9 cellular contexts compared by ENCODE assay signal in the genomic region with DNA sequence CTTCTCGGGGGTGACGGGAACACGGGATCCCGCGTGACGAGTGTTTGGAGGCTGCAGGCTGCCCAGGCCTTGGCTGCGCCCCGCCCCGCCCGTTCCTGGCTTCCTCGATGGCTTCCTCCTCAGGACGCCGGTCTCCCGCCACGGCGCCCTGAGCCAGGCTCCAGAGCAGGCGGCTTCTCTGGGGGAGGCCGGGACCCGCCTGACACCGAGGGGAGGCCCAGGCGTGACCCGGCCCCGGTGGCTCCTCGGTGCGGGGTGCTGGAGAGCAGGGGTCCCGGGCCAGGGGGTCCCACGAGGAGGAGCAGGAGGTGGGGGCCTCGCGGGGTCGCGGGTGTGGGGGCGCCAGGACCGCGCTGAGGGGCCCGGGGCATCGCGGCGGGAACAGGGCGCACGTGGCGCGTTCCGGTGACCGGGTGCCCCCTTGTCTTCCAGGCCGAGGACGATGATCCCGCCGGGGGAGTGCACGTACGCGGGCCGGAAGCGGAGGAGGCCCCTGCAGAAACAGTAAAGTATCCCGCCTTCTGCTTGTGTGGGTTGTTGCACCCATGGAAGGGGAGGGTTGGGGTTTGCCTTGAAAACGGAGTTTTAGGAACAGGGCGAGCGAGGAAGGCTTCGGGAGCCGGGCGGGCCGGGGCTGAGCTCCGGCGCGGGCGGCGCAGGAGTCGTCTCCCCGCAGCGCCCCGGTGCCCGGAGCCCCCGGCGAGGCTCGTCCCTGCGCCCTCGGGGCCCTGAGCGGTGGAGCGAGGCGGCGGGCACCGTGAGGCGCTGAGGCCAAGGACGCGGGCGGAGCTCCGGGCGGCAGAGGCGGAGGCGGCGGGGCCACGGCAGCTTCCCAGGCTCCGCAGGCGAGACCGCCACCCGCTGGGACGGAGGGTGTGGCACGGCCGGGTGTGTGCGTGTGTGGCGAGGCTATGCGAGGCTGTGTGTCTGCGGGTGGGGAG. TPM values are rescaled to one million over a fixed set of nuclear protein-coding genes. Genes with fewer than 3 reads are reported as not detected.
A peak's percentile ranks its signal among the peaks of the same experiment; 100 is the strongest.
DNase-seq lines count a peak whose midpoint lies in the region; ATAC-seq, FAIRE-seq and TF ChIP-seq lines count a peak whose summit lies in the region.
"Had no signal": no experiment of that assay in that cellular context is flagged by ENCODE, and none has a peak within 500 bp of the region (broad histone marks: within the 10 kb centered on the region; RNA-seq: fewer than 3 reads in every experiment).

No MANE protein-coding gene starts in this region.

- H3K27me3 Mint-ChIP-seq in MCF 10A (ENCODE audit: insufficient read depth, unreplicated experiment), result no peaks in the 10 kb centered on the region

- H3K4me1 ChIP-seq in HCT116 (ENCODE audit: control insufficient read depth in 1 of 2, insufficient read depth in 2 of 2, low read length in 2 of 2), result peaks cover 8 to 24% of the 10 kb centered on the region in 2 experiments
- H3K4me1 ChIP-seq in keratinocyte (ENCODE audit: control insufficient read depth, extremely low read depth, insufficient read depth, low read length), result no peaks in the 10 kb centered on the region

- no peak for TF ChIP-seq CTCF in HCT116 (IDR thresholded peaks at IDR 0.05 in 2 of 3, conservative IDR thresholded peaks at IDR 0.05 in 1 of 3; ENCODE audit: borderline replicate concordance in 1 of 3, insufficient read depth in 1 of 3, low read depth in 2 of 3, low read length in 2 of 3)
- no peak for TF ChIP-seq CTCF in MCF 10A (IDR thresholded peaks at IDR 0.05; ENCODE audit: unreplicated experiment)
- TF ChIP-seq CTCF in keratinocyte (optimal IDR thresholded peaks at IDR 0.05 in 1 of 3, IDR thresholded peaks at IDR 0.05 in 1 of 3, conservative IDR thresholded peaks at IDR 0.05 in 1 of 3; ENCODE audit: extremely low read depth in 1 of 3, insufficient read depth in 2 of 3, low read length in 3 of 3), result peak in 1 of 3 experiments; percentile 22

- no peaks in the 10 kb centered on the region for H3K9me1 ChIP-seq in keratinocyte (ENCODE audit: control insufficient read depth, extremely low read depth, insufficient read depth, low read length)

- in situ Hi-C loops in Caki2 (cut with HindIII; ENCODE audit: low pct_unique_long_range_greater_than_20kb, low sequenced_read_pairs), result no loop called here

- no peaks in the 10 kb centered on the region for H3K9me2 ChIP-seq in HCT116 (ENCODE audit: insufficient read depth)

- H3K9me3 Mint-ChIP-seq in MCF 10A (ENCODE audit: unreplicated experiment), result no peaks in the 10 kb centered on the region

- TF ChIP-seq POLR2A in HCT116 (IDR thresholded peaks at IDR 0.05; ENCODE audit: borderline replicate concordance, extremely low read depth, insufficient read depth, insufficient read length), result no peak

- H3K79me2 ChIP-seq in HCT116 (ENCODE audit: insufficient read depth, low read length) (peaks cover 13% of the 10 kb centered on the region), keratinocyte (ENCODE audit: control insufficient read depth, insufficient read depth, low read length) (no peaks in the 10 kb centered on the region)

- H4K20me1 ChIP-seq in HCT116 (ENCODE audit: insufficient read depth), result no peaks in the 10 kb centered on the region; the same call in 1 of the 2 replicates
- no peaks in the 10 kb centered on the region for H4K20me1 ChIP-seq in keratinocyte (ENCODE audit: control insufficient read depth, extremely low read depth, insufficient read depth, low read length)

- TF ChIP-seq RAD21 in HCT116 (IDR thresholded peaks at IDR 0.05; ENCODE audit: low read depth), result no peak

- no peaks in the 10 kb centered on the region for H3K36me3 ChIP-seq in HCT116 (ENCODE audit: control insufficient read depth in 1 of 2, insufficient read depth in 2 of 2, low read length in 2 of 2)
- peaks cover 11% of the 10 kb centered on the region; the same call in 1 of the 2 replicates for H3K36me3 ChIP-seq in SK-N-MC (ENCODE audit: insufficient read depth, low read length)
- no peaks in the 10 kb centered on the region for H3K36me3 ChIP-seq in keratinocyte (ENCODE audit: control insufficient read depth in 2 of 2, extremely low read depth in 1 of 2, insufficient read depth in 2 of 2, low read length in 2 of 2)

- intact Hi-C loops in HCT116 (cut with micrococcal nuclease) (no loop called here), MCF 10A (cut with micrococcal nuclease) (no loop called here)

- H3K4me3 Mint-ChIP-seq in MCF 10A (ENCODE audit: unreplicated experiment), result peak overlapping the region; percentile 31

- peak; percentile 86 for ATAC-seq in HCT116

- peak overlapping the region; percentile 84 for H3K4me2 ChIP-seq in HCT116 (ENCODE audit: low read length)
- peak overlapping the region; percentile 45 for H3K4me2 ChIP-seq in keratinocyte (ENCODE audit: control insufficient read depth, extremely low read depth, insufficient read depth, low read depth, low read length)

- H3K4me1 Mint-ChIP-seq in MCF 10A (ENCODE audit: insufficient read depth, unreplicated experiment), result no peaks in the 10 kb centered on the region

- DNase-seq in Caki2 (ENCODE audit: low read depth) (peak; percentile 59), HCT116 (ENCODE audit: low read depth, low spot score) (peak; percentile 29), SK-N-MC (ENCODE audit: low read depth, low spot score) (no peak), MCF 10A (ENCODE audit: unreplicated experiment) (peak; percentile 63), keratinocyte (ENCODE audit: low read depth, low spot score) (no peak), SW480 (ENCODE audit: low spot score) (no peak)
- DNase-seq in stimulated activated CD4-positive, alpha-beta T cell treated with anti-CD3 and anti-CD28 coated beads, Interleukin-4, amount 100 ng/mL, for 48 hours (ENCODE audit: low read depth in 2 of 2), result peak; percentile 38 to 43
- DNase-seq in NK-92 treated with Interleukin-12 subunit alpha and Interleukin-12 subunit beta, amount 100 ng/mL, for 24 hours (lab: John Stamatoyannopoulos, UW), result no peak

- FAIRE-seq in keratinocyte (lab: Jason Lieb, UNC), result no peak

- BruUV-seq in HCT116 (replicated peaks; lab: Mats Ljungman, UMichigan) (no TSS peak), MCF 10A (replicated peaks; lab: Mats Ljungman, UMichigan) (no TSS peak)

- CTCF ChIA-PET in HCT116 (lab: Charles Lee), result no interaction called here
- CTCF ChIA-PET in MCF 10A (lab: Yijun Ruan, JAX), result interaction anchor here (0.7 to 1.0 kb wide), 3 partner anchors 37 to 113 kb away, joined by 3 read pairs; no protein-coding TSS in a partner anchor

- POLR2A ChIA-PET in HCT116 (lab: Charles Lee) (no interaction called here), MCF 10A (lab: Yijun Ruan, JAX) (no interaction called here)

- H3K9ac ChIP-seq in HCT116 (ENCODE audit: low read length), result peak overlapping the region; percentile 69
- H3K9ac ChIP-seq in SK-N-MC (ENCODE audit: insufficient read length), result peak overlapping the region; percentile 73
- peak overlapping the region; percentile 22 for H3K9ac ChIP-seq in keratinocyte (ENCODE audit: control insufficient read depth, extremely low read depth, insufficient read depth, low read length)

- peak overlapping the region; percentile 69; the same call in 1 of the 2 replicates for H3K27ac ChIP-seq in HCT116 (ENCODE audit: low read depth, low read length)
- peak overlapping the region; percentile 86 for H3K27ac ChIP-seq in SK-N-MC
- H3K27ac ChIP-seq in keratinocyte (ENCODE audit: control insufficient read depth, insufficient read depth, low read length), result no peak overlapping the region

- H3K4me3 ChIP-seq in HCT116 (replicated peaks in 1 of 2; ENCODE audit: low read depth in 1 of 2, low read length in 2 of 2), result peak overlapping the region; percentile 27 to 59
- H3K4me3 ChIP-seq in SK-N-MC, result peak overlapping the region; percentile 71
- H3K4me3 ChIP-seq in keratinocyte (ENCODE audit: control insufficient read depth in 2 of 3, extremely low read depth in 1 of 3, insufficient read depth in 2 of 3, low read depth in 1 of 3, low read length in 3 of 3), result peak overlapping the region; percentile 15 to 32 (median 27)

- dilution Hi-C loops in keratinocyte (cut with MboI; ENCODE audit: extremely low pct_ligation_motif_present, low sequenced_read_pairs), result no loop called here

- RAD21 ChIA-PET in HCT116 (lab: Charles Lee; ENCODE audit: low non-redundant PET in 1 of 2, low total read pairs in 2 of 2, uncharacterized antibody in 2 of 2, unreplicated experiment in 2 of 2), result interaction anchor here in 1 of 2 experiments (0.6 kb wide), 1 partner anchor 25 kb away, joined by 3 read pairs; no protein-coding TSS in a partner anchor

- H3K36me3 Mint-ChIP-seq in MCF 10A (ENCODE audit: insufficient read depth, unreplicated experiment), result no peaks in the 10 kb centered on the region

- H3K27ac Mint-ChIP-seq in MCF 10A (ENCODE audit: low read depth, unreplicated experiment), result no peak overlapping the region
- H3K27ac Mint-ChIP-seq: IgD-negative memory B cell had no signal

- H3K27me3 ChIP-seq in HCT116 (ENCODE audit: insufficient read depth, low read length) (no peaks in the 10 kb centered on the region), keratinocyte (ENCODE audit: control insufficient read depth, extremely low read depth, insufficient read depth, low read length) (peaks cover 17% of the 10 kb centered on the region)

- H2AFZ ChIP-seq in HCT116 (ENCODE audit: low read depth, low read length, poor library complexity, severe bottlenecking) (no peak overlapping the region), keratinocyte (ENCODE audit: control insufficient read depth, low read length) (peak overlapping the region; percentile 22)

- H3K9me3 ChIP-seq in HCT116 (ENCODE audit: control insufficient read depth in 1 of 2, insufficient read depth in 1 of 2, low read depth in 1 of 2, low read length in 2 of 2) (no peaks in the 10 kb centered on the region), SK-N-MC (ENCODE audit: low read depth, low read length) (no peaks in the 10 kb centered on the region), keratinocyte (ENCODE audit: control insufficient read depth, low read depth, low read length) (no peaks in the 10 kb centered on the region)

TF ChIP-seq in HCT116, 20 proteins besides CTCF, POLR2A, EP300 and RAD21 (continues in another document):
- no peak for TF ChIP-seq YY1 (IDR thresholded peaks at IDR 0.05; ENCODE audit: extremely low read depth, insufficient replicate concordance, low read depth, low read length)
- peak; percentile 39 for TF ChIP-seq EGR1 (IDR thresholded peaks at IDR 0.05; ENCODE audit: low read depth)
- no peak for TF ChIP-seq CBX3 (IDR thresholded peaks at IDR 0.05; ENCODE audit: low read depth)
- no peak for TF ChIP-seq JUND (IDR thresholded peaks at IDR 0.05)

RNA-seq across cellular contexts. Expression of gene AHRR, which starts 22.2 kb away (rescaled TPM):
- 0.09 and 5.2 TPM in 2 replicates for total RNA-seq in Caki2 (2014; rRNA removed; shearing (Covaris generic); ENCODE audit: low replicate concordance)
- total RNA-seq in HCT116 (2021; ENCODE audit: unreplicated experiment), result 12.7 TPM
- polyA plus RNA-seq in HCT116 (2012), result 2.5 and 3.2 TPM in 2 replicates
- total RNA-seq in MCF 10A (2022), result 3.2 and 3.3 TPM in 2 replicates
- 0.23 to 0.51 TPM (median 0.24 TPM) in 3 replicates for polyA plus RNA-seq in keratinocyte
- polyA plus RNA-seq in keratinocyte (2011; ENCODE audit: low read depth), result 0.40 TPM
- polyA plus RNA-seq in keratinocyte (2011; cell fraction: cytosol; rRNA removed), result 0.16 and 0.26 TPM in 2 replicates
- 0.61 and 0.84 TPM in 2 replicates for polyA plus RNA-seq in keratinocyte (2011; cell fraction: nucleus; rRNA removed)
- polyA plus RNA-seq in keratinocyte (2012; ENCODE audit: low replicate concordance), result 0.59 and 0.64 TPM in 2 replicates
- 0.20 to 0.59 TPM (median 0.42 TPM) in 3 replicates for polyA minus RNA-seq in keratinocyte
- 0.38 TPM for polyA minus RNA-seq in keratinocyte (2011; cell fraction: cytosol; rRNA and poly(A)+ RNA removed)
- 0.32 and 2.1 TPM in 2 replicates for polyA minus RNA-seq in keratinocyte (2011; cell fraction: nucleus; rRNA and poly(A)+ RNA removed)

Comparison
In these comparisons a context has a peak if more than half of its experiments do, and no peak if none do; other contexts are left out.
1. DNase-seq: peak in Caki2 (single experiment), HCT116 (single experiment), MCF 10A (single experiment) and stimulated activated CD4-positive, alpha-beta T cell treated with anti-CD3 and anti-CD28 coated beads, Interleukin-4, amount 100 ng/mL, for 48 hours (2 of 2); none in SK-N-MC (single experiment), keratinocyte (single experiment), NK-92 treated with Interleukin-12 subunit alpha and Interleukin-12 subunit beta, amount 100 ng/mL, for 24 hours (single experiment) and SW480 (single experiment).
2. H3K9ac ChIP-seq: peak in every context shown above with its lines; median percentile 73 in SK-N-MC; 69 in HCT116; 22 in keratinocyte.
3. Peak in every context shown above with its lines, with median percentiles within 50 percentile points of each other: H3K4me3 ChIP-seq.